15 cellular contexts compared by ENCODE assay signal in genomic region chr21:15278279-15278678, GRCh38.
DNase-seq lines count a peak whose midpoint lies in the region; ATAC-seq and TF ChIP-seq lines count a peak whose summit lies in the region.
"Had no signal": no experiment of that assay in that cellular context is flagged by ENCODE, and none has a peak within 500 bp of the region (broad histone marks: within the 10 kb centered on the region; RNA-seq: fewer than 3 reads in every experiment).

No MANE protein-coding gene starts in this region.

- in situ Hi-C loops in GM13976 (cut with MboI; ENCODE audit: low sequenced_read_pairs, unreplicated experiment) = no loop called here

- no peak for ATAC-seq in GM18861 (IDR thresholded peaks at IDR 0.05; ENCODE audit: unreplicated experiment)

- H3K4me1 ChIP-seq in neural progenitor cell (no peaks in the 10 kb centered on the region), subcutaneous abdominal adipose tissue (ENCODE audit: control insufficient read depth in 5 of 5, insufficient read depth in 5 of 5, low read length in 5 of 5) (peaks cover 0 to 28% (median 5%) of the 10 kb centered on the region in 5 donors)
- H3K4me1 ChIP-seq: BE2C, Caco-2 had no signal

- H3K27me3 ChIP-seq in neural progenitor cell (no peaks in the 10 kb centered on the region), subcutaneous abdominal adipose tissue (ENCODE audit: control insufficient read depth in 5 of 5, insufficient read depth in 4 of 5, low read length in 5 of 5) (no peaks in the 10 kb centered on the region)
- H3K27me3 ChIP-seq: BE2C had no signal

- no peaks in the 10 kb centered on the region for H4K20me1 ChIP-seq in neural progenitor cell (ENCODE audit: low read depth)

- H3K27ac ChIP-seq in neural progenitor cell = no peak overlapping the region
- H3K27ac ChIP-seq in subcutaneous abdominal adipose tissue (ENCODE audit: low read depth, low read length) = peak overlapping the region; percentile 6
- H3K27ac ChIP-seq: HL-60 had no signal

- no peak overlapping the region for H3K4me3 Mint-ChIP-seq in neural progenitor cell
- H3K4me3 Mint-ChIP-seq: CD4-positive, CD25-positive, alpha-beta regulatory T cell; H9 had no signal

- H3K4me2 ChIP-seq in neural progenitor cell = no peak overlapping the region

- peak overlapping the region; percentile 51 for H2AFZ ChIP-seq in neural progenitor cell (replicated peaks)

- H3K4me1 Mint-ChIP-seq in neural progenitor cell = peaks cover 4% of the 10 kb centered on the region
- H3K4me1 Mint-ChIP-seq: CD4-positive, CD25-positive, alpha-beta regulatory T cell; H9 had no signal

- TF ChIP-seq CTCF in choroid plexus epithelial cell (conservative IDR thresholded peaks at IDR 0.05; ENCODE audit: low read depth, low read length) (no peak), fibroblast of villous mesenchyme (IDR thresholded peaks at IDR 0.05; ENCODE audit: insufficient read depth, low read depth, low read length) (no peak), neural progenitor cell (IDR thresholded peaks at IDR 0.05) (no peak), GM13976 (IDR thresholded peaks at IDR 0.05; ENCODE audit: borderline replicate concordance, control extremely low read depth, extremely low read depth, insufficient read depth, missing control alignments) (no peak)

- peaks cover 9% of the 10 kb centered on the region for H3K9me3 Mint-ChIP-seq in neural progenitor cell

- H3K9me3 ChIP-seq in neural progenitor cell (ENCODE audit: low read depth) = no peaks in the 10 kb centered on the region
- H3K9me3 ChIP-seq in subcutaneous abdominal adipose tissue (ENCODE audit: control insufficient read depth in 5 of 5, low read length in 5 of 5) = peaks cover 0 to 8% (median 4%) of the 10 kb centered on the region in 5 donors
- H3K9me3 ChIP-seq: BE2C, Caco-2 had no signal

- H3K27ac Mint-ChIP-seq in neural progenitor cell = no peak overlapping the region
- H3K27ac Mint-ChIP-seq: CD4-positive, CD25-positive, alpha-beta regulatory T cell; H9 had no signal

- no peaks in the 10 kb centered on the region for H3K79me2 ChIP-seq in neural progenitor cell (ENCODE audit: low read depth)

- no peaks in the 10 kb centered on the region for H3F3A ChIP-seq in neural progenitor cell (ENCODE audit: low read depth)

- H3K4me3 ChIP-seq in choroid plexus epithelial cell (ENCODE audit: low read depth, low read length) (no peak overlapping the region), fibroblast of villous mesenchyme (ENCODE audit: low read depth, low read length) (no peak overlapping the region), neural progenitor cell (no peak overlapping the region), subcutaneous abdominal adipose tissue (ENCODE audit: low read depth in 1 of 5, low read length in 5 of 5) (no peak overlapping the region)

- DNase-seq in choroid plexus epithelial cell (ENCODE audit: low read depth) (peak; percentile 54), fibroblast of villous mesenchyme (ENCODE audit: low read depth) (peak; percentile 67), neural progenitor cell (ENCODE audit: low spot score) (no peak), GM13976 (ENCODE audit: low spot score) (no peak), foreskin melanocyte (no peak)
- no peak for DNase-seq in activated CD4-positive, CD25-positive, alpha-beta regulatory T cell (lab: John Stamatoyannopoulos, UW)
- DNase-seq: ACHN; BE2C; C1 segment of cervical spinal cord; Caco-2; CD4-positive, CD25-positive, alpha-beta regulatory T cell; H9 had no signal

- peaks cover 1% of the 10 kb centered on the region for H3K36me3 Mint-ChIP-seq in neural progenitor cell
- H3K36me3 Mint-ChIP-seq: CD4-positive, CD25-positive, alpha-beta regulatory T cell had no signal

- H3K36me3 ChIP-seq in neural progenitor cell (no peaks in the 10 kb centered on the region), subcutaneous abdominal adipose tissue (ENCODE audit: control insufficient read depth in 5 of 5, insufficient read depth in 5 of 5, low read length in 5 of 5) (no peaks in the 10 kb centered on the region)
- H3K36me3 ChIP-seq: BE2C had no signal

- no peaks in the 10 kb centered on the region for H3K27me3 Mint-ChIP-seq in neural progenitor cell (ENCODE audit: insufficient read depth, low read depth)
- H3K27me3 Mint-ChIP-seq: CD4-positive, CD25-positive, alpha-beta regulatory T cell had no signal

- H3K9ac ChIP-seq in neural progenitor cell (no peak overlapping the region), subcutaneous abdominal adipose tissue (ENCODE audit: low read length in 5 of 5) (no peak overlapping the region)

Comparison
In these comparisons a context has a peak if more than half of its experiments do, and no peak if none do; other contexts are left out.
1. DNase-seq: peak in choroid plexus epithelial cell (single experiment) and fibroblast of villous mesenchyme (single experiment); none in neural progenitor cell (single experiment), GM13976 (single experiment), foreskin melanocyte (single experiment) and activated CD4-positive, CD25-positive, alpha-beta regulatory T cell (0 of 4).